1 cellular context compared by ENCODE assay signal in the genomic region with DNA sequence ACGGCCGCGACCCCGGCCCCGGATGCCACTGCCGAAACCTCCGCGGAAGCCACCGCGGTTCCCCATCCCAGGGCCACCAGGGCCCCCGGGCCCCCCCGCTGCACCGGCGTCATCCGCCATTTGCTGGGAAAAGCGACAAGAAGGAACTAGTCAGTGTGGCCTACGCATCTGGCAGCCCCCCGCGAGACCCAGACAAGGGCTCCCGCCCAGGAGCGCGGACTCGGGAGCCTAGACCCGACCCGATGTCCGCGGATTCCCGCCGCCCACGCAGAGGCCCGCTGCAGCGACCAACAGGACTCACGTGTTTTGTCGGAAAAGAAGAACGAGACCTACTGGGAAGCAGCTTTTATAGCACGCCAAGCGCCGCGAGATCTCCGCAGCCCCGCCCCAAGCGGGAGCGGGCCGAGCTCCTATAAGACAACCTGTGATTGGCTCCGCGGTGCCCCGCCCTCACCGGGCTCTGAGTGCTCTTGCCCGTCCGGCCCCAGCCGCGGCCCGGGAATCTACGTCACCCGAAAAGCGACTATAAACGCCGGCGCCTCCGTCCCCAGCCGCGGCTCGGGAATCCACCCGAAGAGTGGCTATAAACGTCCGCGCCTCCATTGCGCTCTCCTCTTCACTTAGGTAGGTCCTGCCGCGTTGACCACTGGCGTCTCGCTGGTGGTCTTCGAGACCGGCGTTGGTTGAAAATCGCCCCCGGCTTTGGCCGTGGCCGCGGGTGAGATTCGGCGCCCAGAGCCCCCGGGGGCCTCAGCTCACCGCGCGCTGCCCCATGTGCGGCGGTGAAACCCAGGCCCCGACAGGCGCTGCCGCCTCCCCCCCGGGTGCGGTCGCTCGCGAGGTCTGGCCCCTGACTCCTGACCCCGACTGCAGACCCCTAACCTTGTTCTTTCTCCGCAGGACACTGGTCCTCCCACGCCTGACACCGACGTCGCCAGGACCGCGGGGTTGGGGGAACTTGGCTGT.
TF ChIP-seq lines count a peak whose summit lies in the region.

A gene (minus strand): TSS at position 321 of the 966 bp plus-strand sequence. CDS start 201 bp downstream, at position 120.

TF ChIP-seq in HepG2, 621 proteins besides CTCF, POLR2A, EP300 and RAD21 (continued from another document and continues in another):
- TF ChIP-seq, protein P1, sequence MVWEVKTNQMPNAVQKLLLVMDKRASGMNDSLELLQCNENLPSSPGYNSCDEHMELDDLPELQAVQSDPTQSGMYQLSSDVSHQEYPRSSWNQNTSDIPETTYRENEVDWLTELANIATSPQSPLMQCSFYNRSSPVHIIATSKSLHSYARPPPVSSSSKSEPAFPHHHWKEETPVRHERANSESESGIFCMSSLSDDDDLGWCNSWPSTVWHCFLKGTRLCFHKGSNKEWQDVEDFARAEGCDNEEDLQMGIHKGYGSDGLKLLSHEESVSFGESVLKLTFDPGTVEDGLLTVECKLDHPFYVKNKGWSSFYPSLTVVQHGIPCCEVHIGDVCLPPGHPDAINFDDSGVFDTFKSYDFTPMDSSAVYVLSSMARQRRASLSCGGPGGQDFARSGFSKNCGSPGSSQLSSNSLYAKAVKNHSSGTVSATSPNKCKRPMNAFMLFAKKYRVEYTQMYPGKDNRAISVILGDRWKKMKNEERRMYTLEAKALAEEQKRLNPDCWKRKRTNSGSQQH (CRISPR knock-in tag; IDR thresholded peaks at IDR 0.05; ENCODE audit: low read depth): 0 out of 2 replicates have a peak, but pooled peaks have one; percentile 36
- TF ChIP-seq SCMH1 (CRISPR knock-in tag; IDR thresholded peaks at IDR 0.05; ENCODE audit: borderline replicate concordance): no peak
- TF ChIP-seq, protein P2, sequence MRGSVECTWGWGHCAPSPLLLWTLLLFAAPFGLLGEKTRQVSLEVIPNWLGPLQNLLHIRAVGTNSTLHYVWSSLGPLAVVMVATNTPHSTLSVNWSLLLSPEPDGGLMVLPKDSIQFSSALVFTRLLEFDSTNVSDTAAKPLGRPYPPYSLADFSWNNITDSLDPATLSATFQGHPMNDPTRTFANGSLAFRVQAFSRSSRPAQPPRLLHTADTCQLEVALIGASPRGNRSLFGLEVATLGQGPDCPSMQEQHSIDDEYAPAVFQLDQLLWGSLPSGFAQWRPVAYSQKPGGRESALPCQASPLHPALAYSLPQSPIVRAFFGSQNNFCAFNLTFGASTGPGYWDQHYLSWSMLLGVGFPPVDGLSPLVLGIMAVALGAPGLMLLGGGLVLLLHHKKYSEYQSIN (CRISPR knock-in tag; IDR thresholded peaks at IDR 0.05; ENCODE audit: borderline replicate concordance): no peak
- no peak for TF ChIP-seq CC2D1A (CRISPR knock-in tag; IDR thresholded peaks at IDR 0.05)
- no peak for TF ChIP-seq DPF2 (CRISPR knock-in tag; IDR thresholded peaks at IDR 0.05; ENCODE audit: borderline replicate concordance, low read depth)
- TF ChIP-seq CREM (IDR thresholded peaks at IDR 0.05): peak; percentile 98
- TF ChIP-seq CREM (CRISPR knock-in tag; IDR thresholded peaks at IDR 0.05): peak; percentile 64; the same call in 1 of the 2 replicates
- TF ChIP-seq TBL1XR1 (IDR thresholded peaks at IDR 0.05; ENCODE audit: borderline replicate concordance, low read length, partially characterized antibody): no peak
- no peak; the same call in 1 of the 2 replicates for TF ChIP-seq NCOA1 (CRISPR knock-in tag; IDR thresholded peaks at IDR 0.05)
- TF ChIP-seq ZNF205 (CRISPR knock-in tag; IDR thresholded peaks at IDR 0.05): peak; percentile 62; the same call in 1 of the 2 replicates
- 0 out of 2 replicates have a peak, but pooled peaks have one; percentile 56 for TF ChIP-seq ZFP1 (CRISPR knock-in tag; IDR thresholded peaks at IDR 0.05)
- TF ChIP-seq ZNF10 (CRISPR knock-in tag; IDR thresholded peaks at IDR 0.05; ENCODE audit: borderline replicate concordance, low read depth): no peak
- TF ChIP-seq HOXA5 (CRISPR knock-in tag; IDR thresholded peaks at IDR 0.05): peak; percentile 85; the same call in 1 of the 2 replicates
- TF ChIP-seq ZNF234 (CRISPR knock-in tag; conservative IDR thresholded peaks at IDR 0.05): 0 out of 2 replicates have a peak, but pooled peaks have one; percentile 37
- TF ChIP-seq ZFP90 (CRISPR knock-in tag; IDR thresholded peaks at IDR 0.05; ENCODE audit: borderline replicate concordance): peak; percentile 49; the same call in 1 of the 2 replicates
- TF ChIP-seq, protein P3, sequence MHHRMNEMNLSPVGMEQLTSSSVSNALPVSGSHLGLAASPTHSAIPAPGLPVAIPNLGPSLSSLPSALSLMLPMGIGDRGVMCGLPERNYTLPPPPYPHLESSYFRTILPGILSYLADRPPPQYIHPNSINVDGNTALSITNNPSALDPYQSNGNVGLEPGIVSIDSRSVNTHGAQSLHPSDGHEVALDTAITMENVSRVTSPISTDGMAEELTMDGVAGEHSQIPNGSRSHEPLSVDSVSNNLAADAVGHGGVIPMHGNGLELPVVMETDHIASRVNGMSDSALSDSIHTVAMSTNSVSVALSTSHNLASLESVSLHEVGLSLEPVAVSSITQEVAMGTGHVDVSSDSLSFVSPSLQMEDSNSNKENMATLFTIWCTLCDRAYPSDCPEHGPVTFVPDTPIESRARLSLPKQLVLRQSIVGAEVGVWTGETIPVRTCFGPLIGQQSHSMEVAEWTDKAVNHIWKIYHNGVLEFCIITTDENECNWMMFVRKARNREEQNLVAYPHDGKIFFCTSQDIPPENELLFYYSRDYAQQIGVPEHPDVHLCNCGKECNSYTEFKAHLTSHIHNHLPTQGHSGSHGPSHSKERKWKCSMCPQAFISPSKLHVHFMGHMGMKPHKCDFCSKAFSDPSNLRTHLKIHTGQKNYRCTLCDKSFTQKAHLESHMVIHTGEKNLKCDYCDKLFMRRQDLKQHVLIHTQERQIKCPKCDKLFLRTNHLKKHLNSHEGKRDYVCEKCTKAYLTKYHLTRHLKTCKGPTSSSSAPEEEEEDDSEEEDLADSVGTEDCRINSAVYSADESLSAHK (CRISPR knock-in tag; IDR thresholded peaks at IDR 0.05; ENCODE audit: borderline replicate concordance): peak; percentile 34; the same call in 1 of the 2 replicates
- TF ChIP-seq, protein P4, sequence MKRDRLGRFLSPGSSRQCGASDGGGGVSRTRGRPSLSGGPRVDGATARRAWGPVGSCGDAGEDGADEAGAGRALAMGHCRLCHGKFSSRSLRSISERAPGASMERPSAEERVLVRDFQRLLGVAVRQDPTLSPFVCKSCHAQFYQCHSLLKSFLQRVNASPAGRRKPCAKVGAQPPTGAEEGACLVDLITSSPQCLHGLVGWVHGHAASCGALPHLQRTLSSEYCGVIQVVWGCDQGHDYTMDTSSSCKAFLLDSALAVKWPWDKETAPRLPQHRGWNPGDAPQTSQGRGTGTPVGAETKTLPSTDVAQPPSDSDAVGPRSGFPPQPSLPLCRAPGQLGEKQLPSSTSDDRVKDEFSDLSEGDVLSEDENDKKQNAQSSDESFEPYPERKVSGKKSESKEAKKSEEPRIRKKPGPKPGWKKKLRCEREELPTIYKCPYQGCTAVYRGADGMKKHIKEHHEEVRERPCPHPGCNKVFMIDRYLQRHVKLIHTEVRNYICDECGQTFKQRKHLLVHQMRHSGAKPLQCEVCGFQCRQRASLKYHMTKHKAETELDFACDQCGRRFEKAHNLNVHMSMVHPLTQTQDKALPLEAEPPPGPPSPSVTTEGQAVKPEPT (CRISPR knock-in tag; IDR thresholded peaks at IDR 0.05; ENCODE audit: low read depth): no peak; the same call in 1 of the 2 replicates
- TF ChIP-seq, protein P5, sequence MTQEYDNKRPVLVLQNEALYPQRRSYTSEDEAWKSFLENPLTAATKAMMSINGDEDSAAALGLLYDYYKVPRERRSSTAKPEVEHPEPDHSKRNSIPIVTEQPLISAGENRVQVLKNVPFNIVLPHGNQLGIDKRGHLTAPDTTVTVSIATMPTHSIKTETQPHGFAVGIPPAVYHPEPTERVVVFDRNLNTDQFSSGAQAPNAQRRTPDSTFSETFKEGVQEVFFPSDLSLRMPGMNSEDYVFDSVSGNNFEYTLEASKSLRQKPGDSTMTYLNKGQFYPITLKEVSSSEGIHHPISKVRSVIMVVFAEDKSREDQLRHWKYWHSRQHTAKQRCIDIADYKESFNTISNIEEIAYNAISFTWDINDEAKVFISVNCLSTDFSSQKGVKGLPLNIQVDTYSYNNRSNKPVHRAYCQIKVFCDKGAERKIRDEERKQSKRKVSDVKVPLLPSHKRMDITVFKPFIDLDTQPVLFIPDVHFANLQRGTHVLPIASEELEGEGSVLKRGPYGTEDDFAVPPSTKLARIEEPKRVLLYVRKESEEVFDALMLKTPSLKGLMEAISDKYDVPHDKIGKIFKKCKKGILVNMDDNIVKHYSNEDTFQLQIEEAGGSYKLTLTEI (CRISPR knock-in tag; conservative IDR thresholded peaks at IDR 0.05): no peak
- TF ChIP-seq DMAP1 (CRISPR knock-in tag; IDR thresholded peaks at IDR 0.05): peak; percentile 94
- TF ChIP-seq ZSCAN22 (CRISPR knock-in tag; IDR thresholded peaks at IDR 0.05): no peak
- peak; percentile 85; the same call in 1 of the 2 replicates for TF ChIP-seq MYNN (CRISPR knock-in tag; IDR thresholded peaks at IDR 0.05; ENCODE audit: low read depth)
- TF ChIP-seq NCOA2 (CRISPR knock-in tag; IDR thresholded peaks at IDR 0.05): peak; percentile 50; the same call in 1 of the 2 replicates
- no peak for TF ChIP-seq ZNF670 (CRISPR knock-in tag; IDR thresholded peaks at IDR 0.05; ENCODE audit: borderline replicate concordance)
- no peak for TF ChIP-seq SOX6 (IDR thresholded peaks at IDR 0.05)
- peak; percentile 17; the same call in 1 of the 2 replicates for TF ChIP-seq SOX6 (CRISPR knock-in tag; IDR thresholded peaks at IDR 0.05)
- TF ChIP-seq POLR2G (IDR thresholded peaks at IDR 0.05; ENCODE audit: low read depth, low read length): peak; percentile 100
- TF ChIP-seq ZNF563 (CRISPR knock-in tag; IDR thresholded peaks at IDR 0.05): no peak; the same call in 1 of the 2 replicates
- TF ChIP-seq ZNF446 (CRISPR knock-in tag; IDR thresholded peaks at IDR 0.05): peak; percentile 52; the same call in 1 of the 2 replicates
- TF ChIP-seq, protein P6, sequence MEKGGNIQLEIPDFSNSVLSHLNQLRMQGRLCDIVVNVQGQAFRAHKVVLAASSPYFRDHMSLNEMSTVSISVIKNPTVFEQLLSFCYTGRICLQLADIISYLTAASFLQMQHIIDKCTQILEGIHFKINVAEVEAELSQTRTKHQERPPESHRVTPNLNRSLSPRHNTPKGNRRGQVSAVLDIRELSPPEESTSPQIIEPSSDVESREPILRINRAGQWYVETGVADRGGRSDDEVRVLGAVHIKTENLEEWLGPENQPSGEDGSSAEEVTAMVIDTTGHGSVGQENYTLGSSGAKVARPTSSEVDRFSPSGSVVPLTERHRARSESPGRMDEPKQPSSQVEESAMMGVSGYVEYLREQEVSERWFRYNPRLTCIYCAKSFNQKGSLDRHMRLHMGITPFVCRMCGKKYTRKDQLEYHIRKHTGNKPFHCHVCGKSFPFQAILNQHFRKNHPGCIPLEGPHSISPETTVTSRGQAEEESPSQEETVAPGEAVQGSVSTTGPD (CRISPR knock-in tag; IDR thresholded peaks at IDR 0.05): no peak
- 0 out of 2 replicates have a peak, but pooled peaks have one; percentile 60 for TF ChIP-seq DNMT3B (CRISPR knock-in tag; conservative IDR thresholded peaks at IDR 0.05)
- TF ChIP-seq, protein P7, sequence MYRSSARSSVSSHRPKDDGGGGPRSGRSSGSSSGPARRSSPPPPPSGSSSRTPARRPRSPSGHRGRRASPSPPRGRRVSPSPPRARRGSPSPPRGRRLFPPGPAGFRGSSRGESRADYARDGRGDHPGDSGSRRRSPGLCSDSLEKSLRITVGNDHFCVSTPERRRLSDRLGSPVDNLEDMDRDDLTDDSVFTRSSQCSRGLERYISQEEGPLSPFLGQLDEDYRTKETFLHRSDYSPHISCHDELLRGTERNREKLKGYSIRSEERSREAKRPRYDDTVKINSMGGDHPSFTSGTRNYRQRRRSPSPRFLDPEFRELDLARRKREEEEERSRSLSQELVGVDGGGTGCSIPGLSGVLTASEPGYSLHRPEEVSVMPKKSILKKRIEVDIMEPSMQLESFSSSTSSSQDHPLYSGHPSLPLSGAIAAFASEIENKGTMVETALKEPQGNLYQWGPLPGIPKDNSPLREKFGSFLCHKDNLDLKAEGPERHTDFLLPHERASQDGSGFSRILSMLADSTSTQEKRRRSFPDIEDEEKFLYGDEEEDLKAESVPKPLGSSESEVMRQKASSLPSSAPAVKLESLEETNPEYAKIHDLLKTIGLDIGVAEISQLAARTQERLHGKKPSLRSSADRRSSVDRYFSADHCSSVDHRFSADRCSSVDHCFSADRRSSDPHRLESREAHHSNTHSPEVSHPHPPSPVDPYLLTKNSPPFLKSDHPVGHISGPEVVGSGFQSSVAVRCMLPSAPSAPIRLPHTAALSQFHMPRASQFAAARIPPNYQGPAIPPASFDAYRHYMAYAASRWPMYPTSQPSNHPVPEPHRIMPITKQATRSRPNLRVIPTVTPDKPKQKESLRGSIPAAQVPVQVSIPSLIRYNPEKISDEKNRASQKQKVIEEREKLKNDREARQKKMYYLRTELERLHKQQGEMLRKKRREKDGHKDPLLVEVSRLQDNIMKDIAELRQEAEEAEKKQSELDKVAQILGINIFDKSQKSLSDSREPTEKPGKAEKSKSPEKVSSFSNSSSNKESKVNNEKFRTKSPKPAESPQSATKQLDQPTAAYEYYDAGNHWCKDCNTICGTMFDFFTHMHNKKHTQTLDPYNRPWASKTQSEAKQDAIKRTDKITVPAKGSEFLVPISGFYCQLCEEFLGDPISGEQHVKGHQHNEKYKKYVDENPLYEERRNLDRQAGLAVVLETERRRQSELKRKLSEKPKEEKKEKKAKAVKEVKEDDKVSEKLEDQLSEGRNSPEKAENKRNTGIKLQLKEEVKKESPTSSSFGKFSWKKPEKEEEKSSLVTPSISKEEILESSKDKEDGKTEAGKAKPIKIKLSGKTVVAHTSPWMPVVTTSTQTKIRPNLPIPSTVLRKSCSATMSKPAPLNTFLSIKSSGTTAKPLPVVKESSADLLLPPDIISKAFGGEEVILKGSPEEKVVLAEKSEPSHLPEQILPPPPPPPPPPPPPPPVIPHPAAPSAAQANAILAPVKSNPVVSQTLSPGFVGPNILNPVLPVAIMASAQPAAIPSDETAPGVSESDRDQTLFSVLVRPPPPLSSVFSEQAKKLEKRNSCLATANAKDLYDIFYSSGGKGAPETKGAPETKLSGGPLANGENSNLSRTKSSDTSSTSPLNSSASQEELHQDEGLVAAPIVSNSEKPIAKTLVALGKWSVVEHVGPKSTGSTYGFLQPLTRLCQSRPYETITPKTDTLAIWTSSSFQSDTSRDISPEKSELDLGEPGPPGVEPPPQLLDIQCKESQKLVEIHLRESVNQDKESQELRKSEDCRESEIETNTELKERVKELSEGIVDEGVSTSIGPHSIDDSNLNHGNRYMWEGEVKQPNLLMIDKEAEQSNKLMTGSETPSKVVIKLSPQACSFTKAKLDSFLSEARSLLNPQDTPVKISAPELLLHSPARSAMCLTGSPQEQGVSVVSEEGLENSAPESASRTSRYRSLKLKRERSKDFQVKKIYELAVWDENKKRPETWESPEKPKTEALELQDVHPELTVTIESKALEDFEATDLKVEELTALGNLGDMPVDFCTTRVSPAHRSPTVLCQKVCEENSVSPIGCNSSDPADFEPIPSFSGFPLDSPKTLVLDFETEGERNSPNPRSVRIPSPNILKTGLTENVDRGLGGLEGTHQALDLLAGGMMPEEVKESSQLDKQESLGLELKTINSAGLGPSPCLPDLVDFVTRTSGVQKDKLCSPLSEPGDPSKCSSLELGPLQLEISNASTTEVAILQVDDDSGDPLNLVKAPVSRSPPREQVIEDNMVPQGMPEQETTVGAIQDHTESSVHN (CRISPR knock-in tag; IDR thresholded peaks at IDR 0.05): no peak
